Comparison of ENCODE assay signal across 11 cellular contexts in genomic region chr3:194103475-194103874, GRCh38. TPM values are rescaled to one million over a fixed set of nuclear protein-coding genes. Genes with fewer than 3 reads are reported as not detected.
A peak's percentile ranks its signal among the peaks of the same experiment; 100 is the strongest.
DNase-seq lines count a peak whose midpoint lies in the region; ATAC-seq, FAIRE-seq and TF ChIP-seq lines count a peak whose summit lies in the region.
"Had no signal": no experiment of that assay in that cellular context is flagged by ENCODE, and none has a peak within 500 bp of the region (broad histone marks: within the 10 kb centered on the region; RNA-seq: fewer than 3 reads in every experiment).

No MANE protein-coding gene starts in this region.

- no peaks in the 10 kb centered on the region for H3K9me3 ChIP-seq in right lobe of liver
- H3K9me3 ChIP-seq: SJSA1 had no signal

- H3K36me3 ChIP-seq in right lobe of liver: no peaks in the 10 kb centered on the region
- H3K36me3 ChIP-seq: SJSA1 had no signal

- H3K4me1 Mint-ChIP-seq in activated CD4-positive, alpha-beta T cell treated with anti-CD3 and anti-CD28 coated beads, Interleukin-2, amount 10 ng/mL, durations not matched to agents 7 days and 5 days: peaks cover 17% of the 10 kb centered on the region
- peaks cover 27% of the 10 kb centered on the region for H3K4me1 Mint-ChIP-seq in CD14-positive monocyte

- intact Hi-C loops in right lobe of liver (cut with DNase I): no loop called here
- intact Hi-C loops in sciatic nerve (cut with DNase I): loop anchor here (10.0 kb wide), 1 partner anchor 249 kb away; no protein-coding TSS in a partner anchor
- intact Hi-C loops in CD14-positive monocyte (cut with micrococcal nuclease): no loop called here

- TF ChIP-seq POLR2A in GM12892 (IDR thresholded peaks at IDR 0.05; ENCODE audit: low read depth, low read length) (no peak), right lobe of liver (IDR thresholded peaks at IDR 0.05) (no peak)

- no peaks in the 10 kb centered on the region for H3K36me3 Mint-ChIP-seq in activated CD4-positive, alpha-beta T cell treated with anti-CD3 and anti-CD28 coated beads, Interleukin-2, amount 10 ng/mL, durations not matched to agents 7 days and 5 days (ENCODE audit: low read depth)
- no peaks in the 10 kb centered on the region for H3K36me3 Mint-ChIP-seq in CD14-positive monocyte

- TF ChIP-seq CTCF in right lobe of liver (IDR thresholded peaks at IDR 0.05): no peak
- TF ChIP-seq CTCF in CD14-positive monocyte (IDR thresholded peaks at IDR 0.05): no peak

- peaks cover 0 to 36% (median 20%) of the 10 kb centered on the region in 4 donors for H3K4me1 ChIP-seq in right lobe of liver
- H3K4me1 ChIP-seq: SJSA1 had no signal

- CTCF ChIA-PET in activated CD4-positive, alpha-beta T cell treated with anti-CD3 and anti-CD28 coated beads, Interleukin-2, amount 10 ng/mL, durations not matched to agents 7 days and 5 days (lab: Charles Lee): interaction anchor here (1.1 kb wide), 1 partner anchor 87 kb away, joined by 3 read pairs; no protein-coding TSS in a partner anchor

- H3K27me3 ChIP-seq in right lobe of liver: no peaks in the 10 kb centered on the region
- H3K27me3 ChIP-seq: SJSA1 had no signal

- 77% methylated on average over 6 of the region's 7 CpGs for WGBS in right lobe of liver (ENCODE audit: insufficient coverage, low coverage, low lambda C conversion rate, missing lambda C conversion rate)

- POLR2A ChIA-PET in activated CD4-positive, alpha-beta T cell treated with anti-CD3 and anti-CD28 coated beads, Interleukin-2, amount 10 ng/mL, durations not matched to agents 7 days and 5 days (lab: Charles Lee): no interaction called here

- no peak overlapping the region for H3K27ac Mint-ChIP-seq in activated CD4-positive, alpha-beta T cell treated with anti-CD3 and anti-CD28 coated beads, Interleukin-2, amount 10 ng/mL, durations not matched to agents 7 days and 5 days
- no peak overlapping the region for H3K27ac Mint-ChIP-seq in CD14-positive monocyte

- DNase-seq in GM12892 (ENCODE audit: insufficient read length) (no peak), right lobe of liver (no peak), left lobe of liver (ENCODE audit: low spot score) (no peak), sciatic nerve (ENCODE audit: low spot score) (no peak), CD14-positive monocyte (ENCODE audit: low spot score) (no peak), NCI-H748 (lab: John Stamatoyannopoulos, UW; ENCODE audit: unreplicated experiment) (no peak)
- peak; percentile 40 for DNase-seq in activated CD4-positive, alpha-beta T cell treated with anti-CD3 and anti-CD28 coated beads, Interleukin-2, amount 10 ng/mL, durations not matched to agents 7 days and 5 days

- H3K4me3 ChIP-seq in right lobe of liver: no peak overlapping the region
- H3K4me3 ChIP-seq: SJSA1 had no signal

- no peak overlapping the region for H3K4me3 Mint-ChIP-seq in activated CD4-positive, alpha-beta T cell treated with anti-CD3 and anti-CD28 coated beads, Interleukin-2, amount 10 ng/mL, durations not matched to agents 7 days and 5 days
- no peak overlapping the region for H3K4me3 Mint-ChIP-seq in CD14-positive monocyte

- peaks cover 25% of the 10 kb centered on the region for H3K27me3 Mint-ChIP-seq in activated CD4-positive, alpha-beta T cell treated with anti-CD3 and anti-CD28 coated beads, Interleukin-2, amount 10 ng/mL, durations not matched to agents 7 days and 5 days
- H3K27me3 Mint-ChIP-seq in CD14-positive monocyte (ENCODE audit: low read depth in 3 of 3): peaks cover 12 to 18% (median 17%) of the 10 kb centered on the region in 3 donors

- no peaks in the 10 kb centered on the region for H3K9me3 Mint-ChIP-seq in activated CD4-positive, alpha-beta T cell treated with anti-CD3 and anti-CD28 coated beads, Interleukin-2, amount 10 ng/mL, durations not matched to agents 7 days and 5 days
- peaks cover 0 to 4% (median 0%) of the 10 kb centered on the region in 7 donors for H3K9me3 Mint-ChIP-seq in CD14-positive monocyte

- peak; percentile 19 for ATAC-seq in HG02678 (IDR thresholded peaks at IDR 0.05; ENCODE audit: unreplicated experiment)
- no peak for ATAC-seq in right lobe of liver
- no peak for ATAC-seq in left lobe of liver
- ATAC-seq in sciatic nerve: no peak

- FAIRE-seq in GM12892 (lab: Jason Lieb, UNC): peak; percentile 93

- peak overlapping the region in 2 of 3 donors; percentile 69 to 87 for H3K27ac ChIP-seq in right lobe of liver
- H3K27ac ChIP-seq: epithelial cell of prostate, HL-60, SJSA1 had no signal

RNA-seq across cellular contexts. Expression of gene HES1, which starts 32.5 kb away (rescaled TPM):
- 4.3 TPM for polyA plus RNA-seq in GM12892 (2012; ENCODE audit: missing spikeins)
- total RNA-seq in activated CD4-positive, alpha-beta T cell treated with anti-CD3 and anti-CD28 coated beads, Interleukin-2, amount 10 ng/mL, durations not matched to agents 7 days and 5 days: 1 to 10 TPM; 2.4 to 2.7 TPM
- 10 to 100 TPM; 12.9 to 40.3 (median 23.4) TPM for total RNA-seq in right lobe of liver
- total RNA-seq in left lobe of liver: 21.3 TPM
- total RNA-seq in sciatic nerve: 87.1 TPM
- under 1 TPM; 0.17 to 0.26 TPM for polyA plus RNA-seq in CD14-positive monocyte
